Comparison of ENCODE assay signal across 12 cellular contexts in genomic region chr11:38824573-38824972, GRCh38.
A peak's percentile ranks its signal among the peaks of the same experiment; 100 is the strongest.
DNase-seq lines count a peak whose midpoint lies in the region; ATAC-seq, FAIRE-seq and TF ChIP-seq lines count a peak whose summit lies in the region.
"Had no signal": no experiment of that assay in that cellular context is flagged by ENCODE, and none has a peak within 500 bp of the region (broad histone marks: within the 10 kb centered on the region; RNA-seq: fewer than 3 reads in every experiment).

No MANE protein-coding gene starts in this region.

- no peaks in the 10 kb centered on the region for H3K27me3 ChIP-seq in lung (ENCODE audit: control insufficient read depth, insufficient read depth)

- no peak overlapping the region for H3K4me3 ChIP-seq in GM12864 (ENCODE audit: low read depth, low read length)
- no peak overlapping the region for H3K4me3 ChIP-seq in Jurkat, Clone E6-1 (ENCODE audit: low read length)
- H3K4me3 ChIP-seq in lung: no peak overlapping the region
- H3K4me3 ChIP-seq: thoracic aorta had no signal

- H3K9me3 ChIP-seq in lung (ENCODE audit: control insufficient read depth in 2 of 2, insufficient read depth in 1 of 2, low read length in 1 of 2): peaks cover 0 to 4% of the 10 kb centered on the region in 2 donors
- H3K9me3 ChIP-seq: thoracic aorta had no signal

- FAIRE-seq in urothelium cell line (lab: Jason Lieb, UNC): no peak

- ATAC-seq in lung (ENCODE audit: insufficient read depth, low FRiP score): peak; percentile 34

- no peak overlapping the region for H3K27ac ChIP-seq in lung (ENCODE audit: low read depth in 1 of 2, low read length in 1 of 2)
- H3K27ac ChIP-seq: thoracic aorta had no signal

- DNase-seq in GM12864 (ENCODE audit: low read depth) (no peak), amniotic epithelial cell (ENCODE audit: low read depth) (peak; percentile 65), lung (ENCODE audit: low spot score) (no peak), DMS79 (lab: John Stamatoyannopoulos, UW) (no peak), NCI-H2196 (lab: John Stamatoyannopoulos, UW; ENCODE audit: unreplicated experiment) (no peak), urothelium cell line (ENCODE audit: low spot score) (no peak)
- peak; percentile 17 for DNase-seq in Jurkat, Clone E6-1 (ENCODE audit: low read depth, low spot score)
- DNase-seq: activated CD8-positive, alpha-beta memory T cell treated with anti-CD3 and anti-CD28 coated beads, Interleukin-2, amount 50 U/mL, for 48 hours; head of caudate nucleus; stimulated activated CD4-positive, alpha-beta T cell treated with anti-CD3 and anti-CD28 coated beads, Interleukin-2, amount 100 ng/mL, for 24 hours; T-helper 1 cell had no signal

- no peaks in the 10 kb centered on the region for H3K36me3 ChIP-seq in lung (ENCODE audit: control insufficient read depth in 2 of 2, insufficient read depth in 2 of 2, low read length in 2 of 2)
- H3K36me3 ChIP-seq: thoracic aorta had no signal

- no peaks in the 10 kb centered on the region for H3K4me1 ChIP-seq in lung (ENCODE audit: control insufficient read depth in 2 of 2, insufficient read depth in 2 of 2, low read length in 2 of 2)

- TF ChIP-seq CTCF in GM12864 (IDR thresholded peaks at IDR 0.05; ENCODE audit: low read depth, low read length, missing control alignments): peak; percentile 13
- TF ChIP-seq CTCF in lung (IDR thresholded peaks at IDR 0.05; ENCODE audit: control extremely low read depth, extremely low read depth): no peak

- WGBS in lung, 2 donors: 78 to 82% methylated on average over 3 of the region's 3 CpGs

Comparison
In these comparisons a context has a peak if more than half of its experiments do, and no peak if none do; other contexts are left out.
1. DNase-seq: peak in Jurkat, Clone E6-1 (single experiment) and amniotic epithelial cell (single experiment); none in GM12864 (single experiment), lung (single experiment), DMS79 (single experiment), NCI-H2196 (single experiment) and urothelium cell line (single experiment).